8 cellular contexts compared by ENCODE assay signal in genomic region chr12:120438495-120439198, GRCh38. TPM values are rescaled to one million over a fixed set of nuclear protein-coding genes. Genes with fewer than 3 reads are reported as not detected.
A peak's percentile ranks its signal among the peaks of the same experiment; 100 is the strongest.
DNase-seq lines count a peak whose midpoint lies in the region; ATAC-seq and TF ChIP-seq lines count a peak whose summit lies in the region.

No MANE protein-coding gene starts in this region.

- H3K36me3 ChIP-seq in H7 (replicated peaks; ENCODE audit: control insufficient read depth, insufficient read depth, low read length): peaks cover 7% of the 10 kb centered on the region
- H3K36me3 ChIP-seq in SU-DHL-6 (ENCODE audit: low read length): no peaks in the 10 kb centered on the region
- H3K36me3 ChIP-seq in gastroesophageal sphincter: peaks cover 0 to 40% of the 10 kb centered on the region in 2 donors

- H3K9me3 ChIP-seq in SU-DHL-6 (ENCODE audit: insufficient read depth, low read length) (no peaks in the 10 kb centered on the region), gastroesophageal sphincter (no peaks in the 10 kb centered on the region)

- no peak for DNase-seq in H7
- no peak for DNase-seq in skeletal muscle cell (ENCODE audit: low read depth)
- no peak for DNase-seq in glomerular visceral epithelial cell (ENCODE audit: extremely low spot score)
- no peak for DNase-seq in NCI-H510A treated with DMSO at 0.1 percent for 48 hours (lab: John Stamatoyannopoulos, UW)
- DNase-seq in NCI-H1694 treated with DMSO at 0.1 percent for 48 hours (lab: John Stamatoyannopoulos, UW): no peak
- DNase-seq in NCI-H345 (lab: John Stamatoyannopoulos, UW): no peak

- no peak for TF ChIP-seq POLR2A in gastroesophageal sphincter (IDR thresholded peaks at IDR 0.05)

- H3K9ac ChIP-seq in SU-DHL-6 (ENCODE audit: low read length): peak overlapping the region; percentile 69

- H3K9me2 ChIP-seq in SU-DHL-6 (replicated peaks; ENCODE audit: insufficient read depth, low read length): no peaks in the 10 kb centered on the region

- H3K4me1 ChIP-seq in gastroesophageal sphincter: peaks cover 0 to 24% (median 8%) of the 10 kb centered on the region in 3 donors

- peak overlapping the region; percentile 90 for H3K4me3 ChIP-seq in H7 (ENCODE audit: insufficient read depth, low read depth, low read length)
- peak overlapping the region; percentile 73 for H3K4me3 ChIP-seq in SU-DHL-6 (ENCODE audit: insufficient read depth, low read length, poor library complexity, severe bottlenecking)
- peak overlapping the region; percentile 67 to 81 for H3K4me3 ChIP-seq in gastroesophageal sphincter
- peak overlapping the region; percentile 76 for H3K4me3 ChIP-seq in skeletal muscle cell (ENCODE audit: low read depth, low read length)

- no peak overlapping the region for H2AFZ ChIP-seq in SU-DHL-6 (ENCODE audit: low read depth, low read length, severe bottlenecking)

- peak overlapping the region; percentile 47 for H3K27ac ChIP-seq in SU-DHL-6 (ENCODE audit: low read depth, low read length)
- H3K27ac ChIP-seq in gastroesophageal sphincter: peak overlapping the region; percentile 7 to 95 (median 86)

- H3K27me3 ChIP-seq in H7 (ENCODE audit: control insufficient read depth, insufficient read depth, low read length) (no peaks in the 10 kb centered on the region), SU-DHL-6 (ENCODE audit: low read length) (no peaks in the 10 kb centered on the region), gastroesophageal sphincter (peaks cover under 1% of the 10 kb centered on the region)

- no peak for ATAC-seq in gastroesophageal sphincter

- peak overlapping the region; percentile 78 for H3K4me2 ChIP-seq in SU-DHL-6 (ENCODE audit: low read depth, low read length, poor library complexity, severe bottlenecking)

- TF ChIP-seq EP300 in gastroesophageal sphincter (IDR thresholded peaks at IDR 0.05): no peak

- peaks cover 28% of the 10 kb centered on the region for H3K79me2 ChIP-seq in SU-DHL-6 (ENCODE audit: insufficient read depth, low read length)

- TF ChIP-seq CTCF in SU-DHL-6 (IDR thresholded peaks at IDR 0.05; ENCODE audit: insufficient read depth, low read length, poor library complexity, severe bottlenecking) (no peak), gastroesophageal sphincter (IDR thresholded peaks at IDR 0.05) (no peak)

- H3F3A ChIP-seq in SU-DHL-6 (ENCODE audit: insufficient read depth): peaks cover 7% of the 10 kb centered on the region; the same call in 1 of the 2 replicates

- 0 out of 2 replicates have a peak, but pooled peaks cover 5% of the 10 kb centered on the region for H4K20me1 ChIP-seq in SU-DHL-6 (ENCODE audit: low read depth, low read length)

- WGBS in gastroesophageal sphincter (ENCODE audit: low coverage in 1 of 2), 2 donors: 6 to 37% methylated on average over 9 to 15 of the region's 17 CpGs

RNA-seq across cellular contexts. Expression of gene COX6A1, which starts 0.7 kb away (rescaled TPM):
- 488 and 604 TPM in 2 replicates for total RNA-seq in H7 (2014; rRNA removed; shearing (Covaris generic))
- 100 to 1,000 TPM; 424 to 588 (median 522) TPM for total RNA-seq in gastroesophageal sphincter

RNA-seq across cellular contexts. Expression of gene TRIAP1, which starts 7.5 kb away (rescaled TPM):
- total RNA-seq in H7 (2014; rRNA removed; shearing (Covaris generic)): 35.2 and 37.2 TPM in 2 replicates
- 10 to 100 TPM in 3 of 4 donors, 1 to 10 TPM in 1; 9.7 to 19.5 (median 16.8) TPM for total RNA-seq in gastroesophageal sphincter

RNA-seq across cellular contexts. Expression of gene GATC, which starts 7.6 kb away (rescaled TPM):
- total RNA-seq in H7 (2014; rRNA removed; shearing (Covaris generic)): 19.8 and 23.4 TPM in 2 replicates
- 10 to 100 TPM; 20.0 to 26.0 (median 23.2) TPM for total RNA-seq in gastroesophageal sphincter

RNA-seq across cellular contexts. Expression of gene SRSF9, which starts 30.9 kb away (rescaled TPM):
- total RNA-seq in H7 (2014; rRNA removed; shearing (Covaris generic)): 203 and 212 TPM in 2 replicates
- 10 to 100 TPM; 46.2 to 63.2 (median 49.3) TPM for total RNA-seq in gastroesophageal sphincter

RNA-seq across cellular contexts. Expression of gene DYNLL1, which starts 57.3 kb away (rescaled TPM):
- 215 and 313 TPM in 2 replicates for total RNA-seq in H7 (2014; rRNA removed; shearing (Covaris generic))
- total RNA-seq in gastroesophageal sphincter: 100 to 1,000 TPM; 179 to 271 (median 229) TPM
